27 cellular contexts compared by ENCODE assay signal in the genomic region with DNA sequence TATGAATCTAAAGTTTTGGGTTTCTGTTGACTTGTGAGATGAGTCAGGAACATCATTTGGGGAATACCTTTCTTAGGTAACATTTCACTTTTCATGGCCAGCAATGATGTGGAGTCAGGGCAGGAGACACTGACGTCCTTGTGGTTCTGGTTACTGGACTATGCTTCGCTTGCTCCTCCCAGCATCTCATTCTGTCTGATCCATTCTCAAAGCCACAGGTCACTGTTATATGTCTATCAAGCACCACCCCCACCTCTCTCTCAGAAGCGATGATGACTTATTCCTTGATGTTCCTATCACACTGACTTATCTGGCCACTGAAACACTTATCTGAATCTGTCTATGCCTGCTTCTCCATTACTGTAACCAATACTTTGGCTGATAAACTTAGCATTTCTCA. TPM values are rescaled to one million over a fixed set of nuclear protein-coding genes. Genes with fewer than 3 reads are reported as not detected.
DNase-seq lines count a peak whose midpoint lies in the region; ATAC-seq and TF ChIP-seq lines count a peak whose summit lies in the region.
"Had no signal": no experiment of that assay in that cellular context is flagged by ENCODE, and none has a peak within 500 bp of the region (broad histone marks: within the 10 kb centered on the region; RNA-seq: fewer than 3 reads in every experiment).

No MANE protein-coding gene starts in this region.

- DNase-seq in A673 (ENCODE audit: low spot score) (no peak), COLO668 (lab: John Stamatoyannopoulos, UW; ENCODE audit: unreplicated experiment) (peak; percentile 5), Panc1 (ENCODE audit: low read depth, low spot score) (no peak), NCI-H510A treated with DMSO at 0.1 percent for 48 hours (lab: John Stamatoyannopoulos, UW) (no peak)
- DNase-seq in central memory CD8-positive, alpha-beta T cell (ENCODE audit: low spot score in 2 of 2): no peak
- no peak for DNase-seq in activated CD4-positive, alpha-beta memory T cell treated with anti-CD3 and anti-CD28 coated beads for 36 hours
- DNase-seq: activated CD4-positive, alpha-beta T cell treated with anti-CD3 and anti-CD28 coated beads, Interleukin-2, amount 50 U/mL, for 4 hours; cerebellar nuclear complex; hypothalamus; left lung; naive thymus-derived CD4-positive, alpha-beta T cell; NCI-H187; NCI-H2171 treated with DMSO at 0.1 percent for 48 hours; NCI-H524 treated with DMSO at 0.1 percent for 48 hours; occipital lobe; psoas muscle; SIG-M5; stimulated activated CD4-positive, alpha-beta T cell treated with anti-CD3 and anti-CD28 coated beads, Interleukin-4, amount 100 ng/mL, for 4 hours; stimulated activated naive CD4-positive, alpha-beta T cell; T1000 had no signal

- POLR2A ChIA-PET in A673 (lab: Charles Lee; ENCODE audit: low non-redundant PET) (no interaction called here), Panc1 (lab: Charles Lee) (no interaction called here)
- POLR2A ChIA-PET in activated CD4-positive, alpha-beta memory T cell treated with anti-CD3 and anti-CD28 coated beads for 36 hours (lab: Charles Lee): no interaction called here

- H3K9me3 ChIP-seq in A673 (ENCODE audit: low read depth, low read length, poor library complexity, severe bottlenecking) (no peaks in the 10 kb centered on the region), Panc1 (ENCODE audit: control insufficient read depth, insufficient read depth, low read depth, low read length) (peaks cover 14% of the 10 kb centered on the region)
- H3K9me3 ChIP-seq: gastroesophageal sphincter, HAP-1, left lung, psoas muscle, vagina had no signal

- H3K36me3 ChIP-seq in A673 (ENCODE audit: insufficient read depth, low read length, poor library complexity, severe bottlenecking) (peaks cover 25% of the 10 kb centered on the region), Panc1 (ENCODE audit: control insufficient read depth, insufficient read depth, low read length) (peaks cover 2% of the 10 kb centered on the region; the same call in 1 of the 2 replicates)
- H3K36me3 ChIP-seq: HAP-1, vagina had no signal

- no peak overlapping the region for H3K4me3 Mint-ChIP-seq in central memory CD8-positive, alpha-beta T cell
- no peak overlapping the region for H3K4me3 Mint-ChIP-seq in activated CD4-positive, alpha-beta memory T cell treated with anti-CD3 and anti-CD28 coated beads for 36 hours
- H3K4me3 Mint-ChIP-seq: naive thymus-derived CD4-positive, alpha-beta T cell had no signal

- no peaks in the 10 kb centered on the region for H3K4me1 Mint-ChIP-seq in central memory CD8-positive, alpha-beta T cell
- peaks cover 9% of the 10 kb centered on the region for H3K4me1 Mint-ChIP-seq in activated CD4-positive, alpha-beta memory T cell treated with anti-CD3 and anti-CD28 coated beads for 36 hours (ENCODE audit: low read depth)

- H3K4me1 ChIP-seq in A673 (ENCODE audit: insufficient read depth, low read length, poor library complexity, severe bottlenecking): peaks cover 31% of the 10 kb centered on the region
- H3K4me1 ChIP-seq in Panc1 (ENCODE audit: control insufficient read depth, insufficient read depth, low read length): peaks cover 15% of the 10 kb centered on the region
- H3K4me1 ChIP-seq: HAP-1 had no signal

- BruUV-seq in A673 (replicated peaks; lab: Mats Ljungman, UMichigan): no TSS peak
- no TSS peak for BruUV-seq in Panc1 (replicated peaks; lab: Mats Ljungman, UMichigan)

- H3K27me3 ChIP-seq in A673 (replicated peaks; ENCODE audit: insufficient read depth, low read depth, low read length, poor library complexity) (no peaks in the 10 kb centered on the region), Panc1 (ENCODE audit: control insufficient read depth, insufficient read depth, low read length) (no peaks in the 10 kb centered on the region)
- H3K27me3 ChIP-seq: gastroesophageal sphincter, left lung, vagina had no signal

- intact Hi-C loops in A673 (cut with micrococcal nuclease; ENCODE audit: unreplicated experiment): loop anchor here (2.0 kb wide), 1 partner anchor 79 kb away; no protein-coding TSS in a partner anchor
- intact Hi-C loops in Panc1 (cut with micrococcal nuclease; ENCODE audit: unreplicated experiment): no loop called here
- intact Hi-C loops in activated CD4-positive, alpha-beta memory T cell treated with anti-CD3 and anti-CD28 coated beads for 36 hours (cut with micrococcal nuclease): no loop called here

- H3K9me3 Mint-ChIP-seq in central memory CD8-positive, alpha-beta T cell: no peaks in the 10 kb centered on the region
- H3K9me3 Mint-ChIP-seq in activated CD4-positive, alpha-beta memory T cell treated with anti-CD3 and anti-CD28 coated beads for 36 hours: no peaks in the 10 kb centered on the region
- H3K9me3 Mint-ChIP-seq: naive thymus-derived CD4-positive, alpha-beta T cell had no signal

- ATAC-seq in Panc1: peak; percentile 54
- ATAC-seq in central memory CD8-positive, alpha-beta T cell (replicated peaks; ENCODE audit: extremely low read depth, poor library complexity, severe bottlenecking): no peak
- no peak for ATAC-seq in GM19467 (IDR thresholded peaks at IDR 0.05; ENCODE audit: unreplicated experiment)
- ATAC-seq in GM18517 (IDR thresholded peaks at IDR 0.05; ENCODE audit: unreplicated experiment): no peak
- ATAC-seq: gastroesophageal sphincter; HepG2; left lung; naive thymus-derived CD4-positive, alpha-beta T cell; psoas muscle had no signal

- H3K36me3 Mint-ChIP-seq in central memory CD8-positive, alpha-beta T cell (ENCODE audit: insufficient read depth): peaks cover 24% of the 10 kb centered on the region
- H3K36me3 Mint-ChIP-seq in activated CD4-positive, alpha-beta memory T cell treated with anti-CD3 and anti-CD28 coated beads for 36 hours: peaks cover 12% of the 10 kb centered on the region

- H3K4me3 ChIP-seq in A673 (ENCODE audit: low read depth, low read length, poor library complexity, severe bottlenecking): no peak overlapping the region
- no peak overlapping the region for H3K4me3 ChIP-seq in Panc1 (ENCODE audit: low read depth in 2 of 2, low read length in 2 of 2)
- H3K4me3 ChIP-seq: gastroesophageal sphincter, HAP-1, left lung, psoas muscle, vagina had no signal

- no peak for TF ChIP-seq CTCF in A673 (conservative IDR thresholded peaks at IDR 0.05; ENCODE audit: low read depth, low read length)
- no peak for TF ChIP-seq CTCF in Panc1 (IDR thresholded peaks at IDR 0.05)

- H3K27ac Mint-ChIP-seq in central memory CD8-positive, alpha-beta T cell (ENCODE audit: low read depth): peak overlapping the region; percentile 26
- no peak overlapping the region for H3K27ac Mint-ChIP-seq in activated CD4-positive, alpha-beta memory T cell treated with anti-CD3 and anti-CD28 coated beads for 36 hours

- H3K27ac ChIP-seq in A673 (ENCODE audit: low read depth, low read length, poor library complexity, severe bottlenecking) (peak overlapping the region; percentile 10), Panc1 (ENCODE audit: low read length) (peak overlapping the region; percentile 100)
- H3K27ac ChIP-seq: C4-2B, gastroesophageal sphincter, left lung, psoas muscle, vagina had no signal

- CTCF ChIA-PET in A673 (lab: Charles Lee): no interaction called here
- CTCF ChIA-PET in Panc1 (lab: Charles Lee): no interaction called here
- CTCF ChIA-PET in activated CD4-positive, alpha-beta memory T cell treated with anti-CD3 and anti-CD28 coated beads for 36 hours (lab: Charles Lee): interaction anchor here (7.5 kb wide), 1 partner anchor 329 kb away, joined by 81 read pairs; no protein-coding TSS in a partner anchor

- peaks cover 14% of the 10 kb centered on the region for H3K27me3 Mint-ChIP-seq in central memory CD8-positive, alpha-beta T cell
- H3K27me3 Mint-ChIP-seq in activated CD4-positive, alpha-beta memory T cell treated with anti-CD3 and anti-CD28 coated beads for 36 hours: peaks cover 8% of the 10 kb centered on the region

- in situ Hi-C loops in Panc1 (cut with HindIII; ENCODE audit: low pct_unique_long_range_greater_than_20kb, low sequenced_read_pairs): no loop called here

RNA-seq across cellular contexts. Expression of a gene that starts 51.6 kb away (rescaled TPM):
- total RNA-seq in A673 (2021) (115 and 121 TPM in 2 replicates), Panc1 (2021; ENCODE audit: unreplicated experiment) (99.4 TPM)
- polyA plus RNA-seq in Panc1 (2012; ENCODE audit: insufficient read length): 84.1 TPM
- total RNA-seq in activated CD4-positive, alpha-beta memory T cell treated with anti-CD3 and anti-CD28 coated beads for 36 hours: 10 to 100 TPM; 81.8 to 90.6 TPM
